ENCODE assay signal across 1 cellular context in the genomic region with DNA sequence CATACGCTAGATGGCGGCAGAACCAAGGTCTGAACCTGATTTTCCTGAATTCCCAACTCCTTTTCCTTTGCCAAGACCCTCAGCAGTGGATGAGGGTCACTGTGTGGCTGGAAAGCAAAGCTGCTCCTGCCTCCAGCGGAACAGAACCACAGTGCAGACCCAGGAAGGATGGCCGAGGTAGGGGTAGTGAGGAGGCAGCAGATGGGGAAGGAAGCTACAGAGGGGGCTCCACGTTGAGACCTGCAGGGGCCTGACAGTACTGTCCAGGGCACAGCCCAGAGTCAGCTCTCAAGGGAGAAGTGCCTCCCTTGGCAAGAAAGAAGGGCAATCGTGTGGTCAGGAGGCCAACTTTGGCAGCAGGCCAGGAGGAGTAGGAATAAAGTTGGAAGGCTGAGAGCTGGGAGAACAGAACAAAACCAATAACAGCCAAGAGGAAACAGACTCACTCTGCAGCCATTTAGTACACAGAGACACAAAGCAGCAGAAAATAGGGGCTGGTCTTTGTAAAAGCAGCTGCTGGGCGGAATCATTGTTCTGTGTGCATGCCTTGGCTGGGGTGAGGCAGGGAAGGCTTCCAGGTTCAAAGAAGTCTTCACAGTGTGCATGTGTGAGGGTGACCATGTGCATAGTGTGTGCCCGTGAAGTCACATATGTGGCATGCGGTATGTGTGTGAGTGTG.
TF ChIP-seq lines count a peak whose summit lies in the region.

No MANE protein-coding gene starts in this region.

TF ChIP-seq in endothelial cell of umbilical vein, 7 proteins besides CTCF, POLR2A, EP300 and RAD21 (continued from another document):
- no peak for TF ChIP-seq GATA2 (IDR thresholded peaks at IDR 0.05; ENCODE audit: insufficient read depth, insufficient read length, low read depth, low read length)
